20 cellular contexts compared by ENCODE assay signal in the genomic region with DNA sequence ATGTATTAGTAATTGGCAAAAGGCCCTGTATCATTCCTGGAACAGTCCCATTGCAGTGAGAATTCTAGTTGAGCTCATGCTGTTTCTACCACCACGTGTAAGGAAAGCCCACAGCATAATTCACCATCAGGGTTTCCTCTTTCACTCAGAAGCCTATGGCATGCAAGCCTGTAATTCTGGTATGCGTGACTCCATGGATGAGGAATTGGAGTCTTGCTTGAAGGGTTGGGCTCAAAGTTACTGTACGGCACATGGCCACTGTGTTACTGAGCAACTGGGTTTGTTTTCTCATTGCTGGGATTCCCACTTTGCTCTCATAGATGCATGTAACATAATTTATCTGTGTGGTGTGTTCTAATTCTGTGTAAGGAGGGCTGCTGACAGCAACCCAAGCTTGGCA.
DNase-seq lines count a peak whose midpoint lies in the region; ATAC-seq and TF ChIP-seq lines count a peak whose summit lies in the region.
"Had no signal": no experiment of that assay in that cellular context is flagged by ENCODE, and none has a peak within 500 bp of the region (broad histone marks: within the 10 kb centered on the region; RNA-seq: fewer than 3 reads in every experiment).

No MANE protein-coding gene starts in this region.

- H3K23ac ChIP-seq in trophoblast cell (ENCODE audit: low read length): no peak overlapping the region

- H2AK5ac ChIP-seq in trophoblast cell (ENCODE audit: low read length): no peak overlapping the region

- no peak overlapping the region for H2BK120ac ChIP-seq in trophoblast cell (ENCODE audit: insufficient read depth, low read length, poor library complexity)

- H2AFZ ChIP-seq in trophoblast cell (ENCODE audit: insufficient read depth, low read length, poor library complexity): no peak overlapping the region

- H3K14ac ChIP-seq in trophoblast cell (ENCODE audit: low read length): no peak overlapping the region

- H3K27ac ChIP-seq in SK-N-MC: peak overlapping the region; percentile 94
- H3K27ac ChIP-seq in trophoblast cell (ENCODE audit: low read depth, low read length): no peak overlapping the region
- no peak overlapping the region for H3K27ac ChIP-seq in CD8-positive, alpha-beta T cell (ENCODE audit: low read depth, low read length)
- H3K27ac ChIP-seq: epithelial cell of prostate, SJSA1, testis had no signal

- CTCF ChIA-PET in CD8-positive, alpha-beta T cell (lab: Charles Lee): no interaction called here

- intact Hi-C loops in CD8-positive, alpha-beta T cell (cut with DNase I, micrococcal nuclease): no loop called here
- intact Hi-C loops in activated T-helper 1 cell treated with anti-CD3 and anti-CD28 coated beads, Interleukin-12 subunit alpha, Interleukin-12 subunit beta, Interleukin-2, Interleukin-4 antibody, amounts not matched to agents 30 ng/mL and 10 ng/mL and 1 ng/mL, durations not matched to agents 14 hours and 24 hours and 36 hours (cut with micrococcal nuclease): no loop called here

- no peak overlapping the region for H4K91ac ChIP-seq in trophoblast cell (ENCODE audit: low read depth, low read length)

- H4K12ac ChIP-seq in trophoblast cell (ENCODE audit: low read depth, low read length): no peak overlapping the region

- H3K4me3 ChIP-seq in SK-N-MC: peak overlapping the region; percentile 62
- H3K4me3 ChIP-seq in fibroblast of villous mesenchyme (ENCODE audit: low read depth, low read length): no peak overlapping the region
- H3K4me3 ChIP-seq in trophoblast cell (ENCODE audit: low read depth, low read length): no peak overlapping the region
- H3K4me3 ChIP-seq in CD8-positive, alpha-beta T cell (ENCODE audit: low read depth, low read length): no peak overlapping the region
- H3K4me3 ChIP-seq: K562, lung, SJSA1, testis had no signal

- no peaks in the 10 kb centered on the region for H3K27me3 Mint-ChIP-seq in CD8-positive, alpha-beta T cell (ENCODE audit: low read depth)
- H3K27me3 Mint-ChIP-seq in activated T-helper 1 cell treated with anti-CD3 and anti-CD28 coated beads, Interleukin-12 subunit alpha, Interleukin-12 subunit beta, Interleukin-2, Interleukin-4 antibody, amounts not matched to agents 30 ng/mL and 10 ng/mL and 1 ng/mL, durations not matched to agents 14 hours and 24 hours and 36 hours (ENCODE audit: insufficient read depth): no peaks in the 10 kb centered on the region

- H3K9ac ChIP-seq in SK-N-MC (ENCODE audit: insufficient read length) (no peak overlapping the region), trophoblast cell (ENCODE audit: low read length) (no peak overlapping the region)

- no peak overlapping the region for H4K8ac ChIP-seq in trophoblast cell (ENCODE audit: low read depth, low read length)

- H3K36me3 Mint-ChIP-seq in CD8-positive, alpha-beta T cell: no peaks in the 10 kb centered on the region
- no peaks in the 10 kb centered on the region for H3K36me3 Mint-ChIP-seq in activated T-helper 1 cell treated with anti-CD3 and anti-CD28 coated beads, Interleukin-12 subunit alpha, Interleukin-12 subunit beta, Interleukin-2, Interleukin-4 antibody, amounts not matched to agents 30 ng/mL and 10 ng/mL and 1 ng/mL, durations not matched to agents 14 hours and 24 hours and 36 hours (ENCODE audit: low read depth)

- no peaks in the 10 kb centered on the region for H3K4me1 Mint-ChIP-seq in CD8-positive, alpha-beta T cell (ENCODE audit: low read depth)
- no peaks in the 10 kb centered on the region for H3K4me1 Mint-ChIP-seq in activated T-helper 1 cell treated with anti-CD3 and anti-CD28 coated beads, Interleukin-12 subunit alpha, Interleukin-12 subunit beta, Interleukin-2, Interleukin-4 antibody, amounts not matched to agents 30 ng/mL and 10 ng/mL and 1 ng/mL, durations not matched to agents 14 hours and 24 hours and 36 hours (ENCODE audit: low read depth)

- H3K18ac ChIP-seq in trophoblast cell (ENCODE audit: low read length): no peak overlapping the region

- H2BK5ac ChIP-seq in trophoblast cell (ENCODE audit: low read depth, low read length, poor library complexity): no peak overlapping the region

- H3K79me1 ChIP-seq in trophoblast cell (ENCODE audit: low read length): peaks cover 1% of the 10 kb centered on the region

- no peak overlapping the region for H3K4ac ChIP-seq in trophoblast cell (ENCODE audit: low read depth, low read length)

- H3K27ac Mint-ChIP-seq in CD8-positive, alpha-beta T cell: no peak overlapping the region
- H3K27ac Mint-ChIP-seq in activated T-helper 1 cell treated with anti-CD3 and anti-CD28 coated beads, Interleukin-12 subunit alpha, Interleukin-12 subunit beta, Interleukin-2, Interleukin-4 antibody, amounts not matched to agents 30 ng/mL and 10 ng/mL and 1 ng/mL, durations not matched to agents 14 hours and 24 hours and 36 hours: no peak overlapping the region
- H3K27ac Mint-ChIP-seq: activated T-cell treated with anti-CD3 and anti-CD28 coated beads, Interleukin-2, amount 50 U/mL, for 72 hours; nephron had no signal

- H3K4me3 Mint-ChIP-seq in CD8-positive, alpha-beta T cell: no peak overlapping the region
- H3K4me3 Mint-ChIP-seq in activated T-helper 1 cell treated with anti-CD3 and anti-CD28 coated beads, Interleukin-12 subunit alpha, Interleukin-12 subunit beta, Interleukin-2, Interleukin-4 antibody, amounts not matched to agents 30 ng/mL and 10 ng/mL and 1 ng/mL, durations not matched to agents 14 hours and 24 hours and 36 hours: no peak overlapping the region
- H3K4me3 Mint-ChIP-seq: activated T-cell treated with anti-CD3 and anti-CD28 coated beads, Interleukin-2, amount 50 U/mL, for 72 hours; nephron had no signal

- ATAC-seq in CD8-positive, alpha-beta T cell: no peak
- ATAC-seq: activated T-cell treated with anti-CD3 and anti-CD28 coated beads, Interleukin-2, amount 50 U/mL, for 72 hours; K562 had no signal

- H3K4me2 ChIP-seq in trophoblast cell (ENCODE audit: low read length): no peak overlapping the region

- DNase-seq in ELR (ENCODE audit: low read depth) (peak; percentile 75), SK-N-MC (ENCODE audit: low read depth, low spot score) (peak; percentile 86), fibroblast of villous mesenchyme (ENCODE audit: low read depth) (peak; percentile 1), trophoblast cell (peak; percentile 96 to 98), NCI-H526 treated with DMSO at 0.1 percent for 48 hours (lab: John Stamatoyannopoulos, UW) (no peak)
- no peak for DNase-seq in activated T-cell treated with anti-CD3 and anti-CD28 coated beads, Interleukin-2, amount 50 U/mL, for 48 hours
- no peak for DNase-seq in CD8-positive, alpha-beta T cell
- no peak for DNase-seq in activated T-helper 1 cell treated with anti-CD3 and anti-CD28 coated beads, Interleukin-12 subunit alpha, Interleukin-12 subunit beta, Interleukin-2, Interleukin-4 antibody, amounts not matched to agents 30 ng/mL and 10 ng/mL and 1 ng/mL, durations not matched to agents 14 hours and 24 hours and 36 hours (ENCODE audit: low spot score)
- DNase-seq: activated T-cell treated with anti-CD3 and anti-CD28 coated beads, Interleukin-2, amount 50 U/mL, for 72 hours; cortex of kidney; NCI-H1092 treated with DMSO at 0.1 percent for 48 hours; NCI-H2227 treated with DMSO at 0.1 percent for 48 hours; stimulated activated CD4-positive, alpha-beta T cell treated with anti-CD3 and anti-CD28 coated beads, Interleukin-2, amount 100 ng/mL, for 24 hours; T1000; testis had no signal

- TF ChIP-seq CTCF in fibroblast of villous mesenchyme (IDR thresholded peaks at IDR 0.05; ENCODE audit: insufficient read depth, low read depth, low read length): no peak
- no peak for TF ChIP-seq CTCF in CD8-positive, alpha-beta T cell (IDR thresholded peaks at IDR 0.05)

- H3K36me3 ChIP-seq in SK-N-MC (ENCODE audit: insufficient read depth, low read length): peaks cover 4% of the 10 kb centered on the region; the same call in 1 of the 2 replicates
- H3K36me3 ChIP-seq in trophoblast cell (ENCODE audit: control insufficient read depth in 1 of 2, insufficient read depth in 2 of 2, low read length in 2 of 2): no peaks in the 10 kb centered on the region
- H3K36me3 ChIP-seq in CD8-positive, alpha-beta T cell (ENCODE audit: insufficient read depth, low read length): no peaks in the 10 kb centered on the region
- H3K36me3 ChIP-seq: SJSA1 had no signal

- H3K79me2 ChIP-seq in trophoblast cell (ENCODE audit: control insufficient read depth, insufficient read depth, low read length, poor library complexity): no peaks in the 10 kb centered on the region

- peaks cover 6% of the 10 kb centered on the region for H3K9me3 Mint-ChIP-seq in CD8-positive, alpha-beta T cell
- H3K9me3 Mint-ChIP-seq in activated T-helper 1 cell treated with anti-CD3 and anti-CD28 coated beads, Interleukin-12 subunit alpha, Interleukin-12 subunit beta, Interleukin-2, Interleukin-4 antibody, amounts not matched to agents 30 ng/mL and 10 ng/mL and 1 ng/mL, durations not matched to agents 14 hours and 24 hours and 36 hours: peaks cover 10% of the 10 kb centered on the region

- no peaks in the 10 kb centered on the region for H3K27me3 ChIP-seq in trophoblast cell (ENCODE audit: insufficient read depth, low read length)
- no peaks in the 10 kb centered on the region for H3K27me3 ChIP-seq in CD8-positive, alpha-beta T cell (ENCODE audit: insufficient read depth, low read length)
- H3K27me3 ChIP-seq: SJSA1, testis had no signal

- no peaks in the 10 kb centered on the region for H3K4me1 ChIP-seq in trophoblast cell (ENCODE audit: control insufficient read depth in 1 of 2, insufficient read depth in 2 of 2, low read length in 2 of 2)
- no peaks in the 10 kb centered on the region for H3K4me1 ChIP-seq in CD8-positive, alpha-beta T cell (ENCODE audit: insufficient read depth, low read length)
- H3K4me1 ChIP-seq: SJSA1, testis had no signal

- no CpG with 5 or more reads among the region's 3 CpGs for WGBS in trophoblast cell (ENCODE audit: extremely low coverage, insufficient coverage, insufficient read length)

- no peak overlapping the region for H2BK12ac ChIP-seq in trophoblast cell (ENCODE audit: low read length)

- POLR2A ChIA-PET in CD8-positive, alpha-beta T cell (lab: Charles Lee): no interaction called here

- H3K9me3 ChIP-seq in SK-N-MC (ENCODE audit: low read depth, low read length): peaks cover 5% of the 10 kb centered on the region
- H3K9me3 ChIP-seq in trophoblast cell (ENCODE audit: insufficient read depth, low read depth, low read length): no peaks in the 10 kb centered on the region
- H3K9me3 ChIP-seq in CD8-positive, alpha-beta T cell (ENCODE audit: low read length): no peaks in the 10 kb centered on the region
- H3K9me3 ChIP-seq: SJSA1, testis had no signal

Comparison
In these comparisons a context has a peak if more than half of its experiments do, and no peak if none do; other contexts are left out.
1. DNase-seq: peak in ELR (single experiment), SK-N-MC (single experiment), fibroblast of villous mesenchyme (single experiment) and trophoblast cell (2 of 2); none in activated T-cell treated with anti-CD3 and anti-CD28 coated beads, Interleukin-2, amount 50 U/mL, for 48 hours (0 of 2), CD8-positive, alpha-beta T cell (0 of 7), NCI-H526 treated with DMSO at 0.1 percent for 48 hours (single experiment) and activated T-helper 1 cell treated with anti-CD3 and anti-CD28 coated beads, Interleukin-12 subunit alpha, Interleukin-12 subunit beta, Interleukin-2, Interleukin-4 antibody, amounts not matched to agents 30 ng/mL and 10 ng/mL and 1 ng/mL, durations not matched to agents 14 hours and 24 hours and 36 hours (single experiment).